1 cellular context compared by ENCODE assay signal in the genomic region with DNA sequence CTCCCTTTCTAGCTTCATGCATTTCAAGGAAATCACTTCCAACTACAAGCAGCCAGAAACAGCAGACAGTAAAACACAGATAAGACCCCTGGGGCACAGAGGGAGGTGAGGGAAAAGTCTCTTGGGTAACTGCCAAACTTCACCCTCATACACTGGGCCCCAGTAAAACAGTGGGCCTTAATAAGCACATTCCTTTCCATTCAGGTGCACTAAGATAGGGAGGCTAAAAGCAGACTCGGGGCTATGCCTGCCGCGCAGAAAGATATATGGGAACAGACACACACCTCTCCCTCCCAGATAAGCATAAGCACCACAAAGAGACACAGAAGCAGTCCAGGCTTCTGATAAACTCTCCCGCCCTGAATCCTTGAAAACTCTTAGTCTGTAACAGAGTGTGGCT.
TF ChIP-seq lines count a peak whose summit lies in the region.

No MANE protein-coding gene starts in this region.

TF ChIP-seq in K562, 482 proteins besides CTCF, POLR2A, EP300 and RAD21 (continued from another document and continues in another):
- TF ChIP-seq ETS2 (tag; IDR thresholded peaks at IDR 0.05; ENCODE audit: borderline replicate concordance, poor library complexity, severe bottlenecking), result no peak
- no peak for TF ChIP-seq ARHGAP35 (IDR thresholded peaks at IDR 0.05; ENCODE audit: partially characterized antibody)
- no peak for TF ChIP-seq FOXA1 (IDR thresholded peaks at IDR 0.05; ENCODE audit: borderline replicate concordance)
- TF ChIP-seq RBM22 (IDR thresholded peaks at IDR 0.05; ENCODE audit: low read depth, low read length, poor library complexity, severe bottlenecking), result no peak
- no peak for TF ChIP-seq BCL6 (CRISPR knock-in tag; IDR thresholded peaks at IDR 0.05)
- peak; percentile 93 to 98 for TF ChIP-seq ARNT (IDR thresholded peaks at IDR 0.05)
- TF ChIP-seq, protein P1, sequence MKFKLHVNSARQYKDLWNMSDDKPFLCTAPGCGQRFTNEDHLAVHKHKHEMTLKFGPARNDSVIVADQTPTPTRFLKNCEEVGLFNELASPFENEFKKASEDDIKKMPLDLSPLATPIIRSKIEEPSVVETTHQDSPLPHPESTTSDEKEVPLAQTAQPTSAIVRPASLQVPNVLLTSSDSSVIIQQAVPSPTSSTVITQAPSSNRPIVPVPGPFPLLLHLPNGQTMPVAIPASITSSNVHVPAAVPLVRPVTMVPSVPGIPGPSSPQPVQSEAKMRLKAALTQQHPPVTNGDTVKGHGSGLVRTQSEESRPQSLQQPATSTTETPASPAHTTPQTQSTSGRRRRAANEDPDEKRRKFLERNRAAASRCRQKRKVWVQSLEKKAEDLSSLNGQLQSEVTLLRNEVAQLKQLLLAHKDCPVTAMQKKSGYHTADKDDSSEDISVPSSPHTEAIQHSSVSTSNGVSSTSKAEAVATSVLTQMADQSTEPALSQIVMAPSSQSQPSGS (CRISPR knock-in tag; IDR thresholded peaks at IDR 0.05), result no peak
- TF ChIP-seq ZNF311 (CRISPR knock-in tag; IDR thresholded peaks at IDR 0.05), result no peak
- no peak for TF ChIP-seq ILF3 (IDR thresholded peaks at IDR 0.05; ENCODE audit: borderline replicate concordance)
- TF ChIP-seq HOXB6 (CRISPR knock-in tag; IDR thresholded peaks at IDR 0.05; ENCODE audit: borderline replicate concordance), result no peak
- peak; percentile 38; the same call in 1 of the 2 replicates for TF ChIP-seq EP400 (IDR thresholded peaks at IDR 0.05)
- TF ChIP-seq EGR1 (conservative IDR thresholded peaks at IDR 0.05), result peak; percentile 28; the same call in 1 of the 2 replicates
- TF ChIP-seq, protein P2, sequence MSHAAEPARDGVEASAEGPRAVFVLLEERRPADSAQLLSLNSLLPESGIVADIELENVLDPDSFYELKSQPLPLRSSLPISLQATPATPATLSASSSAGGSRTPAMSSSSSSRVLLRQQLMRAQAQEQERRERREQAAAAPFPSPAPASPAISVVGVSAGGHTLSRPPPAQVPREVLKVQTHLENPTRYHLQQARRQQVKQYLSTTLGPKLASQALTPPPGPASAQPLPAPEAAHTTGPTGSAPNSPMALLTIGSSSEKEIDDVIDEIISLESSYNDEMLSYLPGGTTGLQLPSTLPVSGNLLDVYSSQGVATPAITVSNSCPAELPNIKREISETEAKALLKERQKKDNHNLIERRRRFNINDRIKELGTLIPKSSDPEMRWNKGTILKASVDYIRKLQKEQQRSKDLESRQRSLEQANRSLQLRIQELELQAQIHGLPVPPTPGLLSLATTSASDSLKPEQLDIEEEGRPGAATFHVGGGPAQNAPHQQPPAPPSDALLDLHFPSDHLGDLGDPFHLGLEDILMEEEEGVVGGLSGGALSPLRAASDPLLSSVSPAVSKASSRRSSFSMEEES (CRISPR knock-in tag; IDR thresholded peaks at IDR 0.05), result no peak
- peak in 1 of 2 experiments; percentile 68; a peak in 1 of 4 replicates for TF ChIP-seq SRF (CRISPR knock-in tag; IDR thresholded peaks at IDR 0.05)
- TF ChIP-seq NR2C1 (IDR thresholded peaks at IDR 0.05), result no peak; the same call in 1 of the 2 replicates
- TF ChIP-seq NR2C1 (tag; IDR thresholded peaks at IDR 0.05), result no peak
- TF ChIP-seq, protein P3, sequence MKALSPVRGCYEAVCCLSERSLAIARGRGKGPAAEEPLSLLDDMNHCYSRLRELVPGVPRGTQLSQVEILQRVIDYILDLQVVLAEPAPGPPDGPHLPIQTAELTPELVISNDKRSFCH (CRISPR knock-in tag; IDR thresholded peaks at IDR 0.05), result no peak
- TF ChIP-seq, protein P3 (tag; IDR thresholded peaks at IDR 0.05), result peak; percentile 74; the same call in 1 of the 2 replicates
- TF ChIP-seq, protein P4, sequence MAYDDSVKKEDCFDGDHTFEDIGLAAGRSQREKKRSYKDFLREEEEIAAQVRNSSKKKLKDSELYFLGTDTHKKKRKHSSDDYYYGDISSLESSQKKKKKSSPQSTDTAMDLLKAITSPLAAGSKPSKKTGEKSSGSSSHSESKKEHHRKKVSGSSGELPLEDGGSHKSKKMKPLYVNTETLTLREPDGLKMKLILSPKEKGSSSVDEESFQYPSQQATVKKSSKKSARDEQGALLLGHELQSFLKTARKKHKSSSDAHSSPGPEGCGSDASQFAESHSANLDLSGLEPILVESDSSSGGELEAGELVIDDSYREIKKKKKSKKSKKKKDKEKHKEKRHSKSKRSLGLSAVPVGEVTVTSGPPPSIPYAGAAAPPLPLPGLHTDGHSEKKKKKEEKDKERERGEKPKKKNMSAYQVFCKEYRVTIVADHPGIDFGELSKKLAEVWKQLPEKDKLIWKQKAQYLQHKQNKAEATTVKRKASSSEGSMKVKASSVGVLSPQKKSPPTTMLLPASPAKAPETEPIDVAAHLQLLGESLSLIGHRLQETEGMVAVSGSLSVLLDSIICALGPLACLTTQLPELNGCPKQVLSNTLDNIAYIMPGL (CRISPR knock-in tag; IDR thresholded peaks at IDR 0.05), result no peak
- no peak for TF ChIP-seq PTBP1 (IDR thresholded peaks at IDR 0.05; ENCODE audit: low read depth, low read length)
- TF ChIP-seq DDX20 (tag; IDR thresholded peaks at IDR 0.05; ENCODE audit: low read depth), result no peak
- TF ChIP-seq MTF1 (CRISPR knock-in tag; IDR thresholded peaks at IDR 0.05; ENCODE audit: borderline replicate concordance), result no peak
- no peak for TF ChIP-seq MCM3 (IDR thresholded peaks at IDR 0.05)
- TF ChIP-seq, protein P5, sequence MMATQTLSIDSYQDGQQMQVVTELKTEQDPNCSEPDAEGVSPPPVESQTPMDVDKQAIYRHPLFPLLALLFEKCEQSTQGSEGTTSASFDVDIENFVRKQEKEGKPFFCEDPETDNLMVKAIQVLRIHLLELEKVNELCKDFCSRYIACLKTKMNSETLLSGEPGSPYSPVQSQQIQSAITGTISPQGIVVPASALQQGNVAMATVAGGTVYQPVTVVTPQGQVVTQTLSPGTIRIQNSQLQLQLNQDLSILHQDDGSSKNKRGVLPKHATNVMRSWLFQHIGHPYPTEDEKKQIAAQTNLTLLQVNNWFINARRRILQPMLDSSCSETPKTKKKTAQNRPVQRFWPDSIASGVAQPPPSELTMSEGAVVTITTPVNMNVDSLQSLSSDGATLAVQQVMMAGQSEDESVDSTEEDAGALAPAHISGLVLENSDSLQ (IDR thresholded peaks at IDR 0.05), result peak; percentile 90
- TF ChIP-seq JUN (IDR thresholded peaks at IDR 0.05; ENCODE audit: borderline replicate concordance, low read depth, low read length), result no peak
- TF ChIP-seq JUN (CRISPR knock-in tag; IDR thresholded peaks at IDR 0.05; ENCODE audit: borderline replicate concordance), result no peak
- TF ChIP-seq, protein P6, sequence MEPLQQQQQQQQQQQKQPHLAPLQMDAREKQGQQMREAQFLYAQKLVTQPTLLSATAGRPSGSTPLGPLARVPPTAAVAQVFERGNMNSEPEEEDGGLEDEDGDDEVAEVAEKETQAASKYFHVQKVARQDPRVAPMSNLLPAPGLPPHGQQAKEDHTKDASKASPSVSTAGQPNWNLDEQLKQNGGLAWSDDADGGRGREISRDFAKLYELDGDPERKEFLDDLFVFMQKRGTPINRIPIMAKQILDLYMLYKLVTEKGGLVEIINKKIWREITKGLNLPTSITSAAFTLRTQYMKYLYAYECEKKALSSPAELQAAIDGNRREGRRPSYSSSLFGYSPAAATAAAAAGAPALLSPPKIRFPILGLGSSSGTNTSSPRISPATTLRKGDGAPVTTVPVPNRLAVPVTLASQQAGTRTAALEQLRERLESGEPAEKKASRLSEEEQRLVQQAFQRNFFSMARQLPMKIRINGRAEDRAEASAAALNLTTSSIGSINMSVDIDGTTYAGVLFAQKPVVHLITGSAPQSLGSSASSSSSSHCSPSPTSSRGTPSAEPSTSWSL (CRISPR knock-in tag; IDR thresholded peaks at IDR 0.05; ENCODE audit: borderline replicate concordance), result no peak
- TF ChIP-seq, protein P7, sequence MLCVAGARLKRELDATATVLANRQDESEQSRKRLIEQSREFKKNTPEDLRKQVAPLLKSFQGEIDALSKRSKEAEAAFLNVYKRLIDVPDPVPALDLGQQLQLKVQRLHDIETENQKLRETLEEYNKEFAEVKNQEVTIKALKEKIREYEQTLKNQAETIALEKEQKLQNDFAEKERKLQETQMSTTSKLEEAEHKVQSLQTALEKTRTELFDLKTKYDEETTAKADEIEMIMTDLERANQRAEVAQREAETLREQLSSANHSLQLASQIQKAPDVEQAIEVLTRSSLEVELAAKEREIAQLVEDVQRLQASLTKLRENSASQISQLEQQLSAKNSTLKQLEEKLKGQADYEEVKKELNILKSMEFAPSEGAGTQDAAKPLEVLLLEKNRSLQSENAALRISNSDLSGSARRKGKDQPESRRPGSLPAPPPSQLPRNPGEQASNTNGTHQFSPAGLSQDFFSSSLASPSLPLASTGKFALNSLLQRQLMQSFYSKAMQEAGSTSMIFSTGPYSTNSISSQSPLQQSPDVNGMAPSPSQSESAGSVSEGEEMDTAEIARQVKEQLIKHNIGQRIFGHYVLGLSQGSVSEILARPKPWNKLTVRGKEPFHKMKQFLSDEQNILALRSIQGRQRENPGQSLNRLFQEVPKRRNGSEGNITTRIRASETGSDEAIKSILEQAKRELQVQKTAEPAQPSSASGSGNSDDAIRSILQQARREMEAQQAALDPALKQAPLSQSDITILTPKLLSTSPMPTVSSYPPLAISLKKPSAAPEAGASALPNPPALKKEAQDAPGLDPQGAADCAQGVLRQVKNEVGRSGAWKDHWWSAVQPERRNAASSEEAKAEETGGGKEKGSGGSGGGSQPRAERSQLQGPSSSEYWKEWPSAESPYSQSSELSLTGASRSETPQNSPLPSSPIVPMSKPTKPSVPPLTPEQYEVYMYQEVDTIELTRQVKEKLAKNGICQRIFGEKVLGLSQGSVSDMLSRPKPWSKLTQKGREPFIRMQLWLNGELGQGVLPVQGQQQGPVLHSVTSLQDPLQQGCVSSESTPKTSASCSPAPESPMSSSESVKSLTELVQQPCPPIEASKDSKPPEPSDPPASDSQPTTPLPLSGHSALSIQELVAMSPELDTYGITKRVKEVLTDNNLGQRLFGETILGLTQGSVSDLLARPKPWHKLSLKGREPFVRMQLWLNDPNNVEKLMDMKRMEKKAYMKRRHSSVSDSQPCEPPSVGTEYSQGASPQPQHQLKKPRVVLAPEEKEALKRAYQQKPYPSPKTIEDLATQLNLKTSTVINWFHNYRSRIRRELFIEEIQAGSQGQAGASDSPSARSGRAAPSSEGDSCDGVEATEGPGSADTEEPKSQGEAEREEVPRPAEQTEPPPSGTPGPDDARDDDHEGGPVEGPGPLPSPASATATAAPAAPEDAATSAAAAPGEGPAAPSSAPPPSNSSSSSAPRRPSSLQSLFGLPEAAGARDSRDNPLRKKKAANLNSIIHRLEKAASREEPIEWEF (CRISPR knock-in tag; IDR thresholded peaks at IDR 0.05), result no peak
- TF ChIP-seq, protein P8, sequence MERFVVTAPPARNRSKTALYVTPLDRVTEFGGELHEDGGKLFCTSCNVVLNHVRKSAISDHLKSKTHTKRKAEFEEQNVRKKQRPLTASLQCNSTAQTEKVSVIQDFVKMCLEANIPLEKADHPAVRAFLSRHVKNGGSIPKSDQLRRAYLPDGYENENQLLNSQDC (CRISPR knock-in tag; IDR thresholded peaks at IDR 0.05), result no peak
- TF ChIP-seq NFIX (CRISPR knock-in tag; IDR thresholded peaks at IDR 0.05; ENCODE audit: low read depth), result no peak
- no peak for TF ChIP-seq PHF8 (IDR thresholded peaks at IDR 0.05; ENCODE audit: borderline replicate concordance, low read length)
- TF ChIP-seq, protein P9, sequence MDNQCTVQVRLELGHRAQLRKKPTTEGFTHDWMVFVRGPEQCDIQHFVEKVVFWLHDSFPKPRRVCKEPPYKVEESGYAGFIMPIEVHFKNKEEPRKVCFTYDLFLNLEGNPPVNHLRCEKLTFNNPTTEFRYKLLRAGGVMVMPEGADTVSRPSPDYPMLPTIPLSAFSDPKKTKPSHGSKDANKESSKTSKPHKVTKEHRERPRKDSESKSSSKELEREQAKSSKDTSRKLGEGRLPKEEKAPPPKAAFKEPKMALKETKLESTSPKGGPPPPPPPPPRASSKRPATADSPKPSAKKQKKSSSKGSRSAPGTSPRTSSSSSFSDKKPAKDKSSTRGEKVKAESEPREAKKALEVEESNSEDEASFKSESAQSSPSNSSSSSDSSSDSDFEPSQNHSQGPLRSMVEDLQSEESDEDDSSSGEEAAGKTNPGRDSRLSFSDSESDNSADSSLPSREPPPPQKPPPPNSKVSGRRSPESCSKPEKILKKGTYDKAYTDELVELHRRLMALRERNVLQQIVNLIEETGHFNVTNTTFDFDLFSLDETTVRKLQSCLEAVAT (IDR thresholded peaks at IDR 0.05), result peak in 1 of 2 experiments; percentile 65; a peak in 1 of 4 replicates
- TF ChIP-seq HDAC3 (IDR thresholded peaks at IDR 0.05; ENCODE audit: borderline replicate concordance, partially characterized antibody), result peak; percentile 96
- no peak for TF ChIP-seq RBM15 (IDR thresholded peaks at IDR 0.05; ENCODE audit: insufficient read depth, low read length)
- TF ChIP-seq SIRT6 (IDR thresholded peaks at IDR 0.05; ENCODE audit: low read depth, low read length), result no peak
- no peak for TF ChIP-seq NR2F6 (CRISPR knock-in tag; IDR thresholded peaks at IDR 0.05)
- TF ChIP-seq, protein P10, sequence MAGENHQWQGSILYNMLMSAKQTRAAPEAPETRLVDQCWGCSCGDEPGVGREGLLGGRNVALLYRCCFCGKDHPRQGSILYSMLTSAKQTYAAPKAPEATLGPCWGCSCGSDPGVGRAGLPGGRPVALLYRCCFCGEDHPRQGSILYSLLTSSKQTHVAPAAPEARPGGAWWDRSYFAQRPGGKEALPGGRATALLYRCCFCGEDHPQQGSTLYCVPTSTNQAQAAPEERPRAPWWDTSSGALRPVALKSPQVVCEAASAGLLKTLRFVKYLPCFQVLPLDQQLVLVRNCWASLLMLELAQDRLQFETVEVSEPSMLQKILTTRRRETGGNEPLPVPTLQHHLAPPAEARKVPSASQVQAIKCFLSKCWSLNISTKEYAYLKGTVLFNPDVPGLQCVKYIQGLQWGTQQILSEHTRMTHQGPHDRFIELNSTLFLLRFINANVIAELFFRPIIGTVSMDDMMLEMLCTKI (IDR thresholded peaks at IDR 0.05; ENCODE audit: partially characterized antibody), result no peak
- no peak for TF ChIP-seq BRF1 (IDR thresholded peaks at IDR 0.05; ENCODE audit: borderline replicate concordance, extremely low read depth, insufficient read length)
- TF ChIP-seq, protein P11, sequence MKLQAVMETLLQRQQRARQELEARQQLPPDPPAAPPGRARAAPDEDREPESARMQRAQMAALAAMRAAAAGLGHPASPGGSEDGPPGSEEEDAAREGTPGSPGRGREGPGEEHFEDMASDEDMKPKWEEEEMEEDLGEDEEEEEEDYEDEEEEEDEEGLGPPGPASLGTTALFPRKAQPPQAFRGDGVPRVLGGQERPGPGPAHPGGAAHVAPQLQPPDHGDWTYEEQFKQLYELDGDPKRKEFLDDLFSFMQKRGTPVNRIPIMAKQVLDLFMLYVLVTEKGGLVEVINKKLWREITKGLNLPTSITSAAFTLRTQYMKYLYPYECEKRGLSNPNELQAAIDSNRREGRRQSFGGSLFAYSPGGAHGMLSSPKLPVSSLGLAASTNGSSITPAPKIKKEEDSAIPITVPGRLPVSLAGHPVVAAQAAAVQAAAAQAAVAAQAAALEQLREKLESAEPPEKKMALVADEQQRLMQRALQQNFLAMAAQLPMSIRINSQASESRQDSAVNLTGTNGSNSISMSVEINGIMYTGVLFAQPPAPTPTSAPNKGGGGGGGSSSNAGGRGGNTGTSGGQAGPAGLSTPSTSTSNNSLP (IDR thresholded peaks at IDR 0.05; ENCODE audit: borderline replicate concordance, low read depth, low read length), result no peak
